In the genomic region with DNA sequence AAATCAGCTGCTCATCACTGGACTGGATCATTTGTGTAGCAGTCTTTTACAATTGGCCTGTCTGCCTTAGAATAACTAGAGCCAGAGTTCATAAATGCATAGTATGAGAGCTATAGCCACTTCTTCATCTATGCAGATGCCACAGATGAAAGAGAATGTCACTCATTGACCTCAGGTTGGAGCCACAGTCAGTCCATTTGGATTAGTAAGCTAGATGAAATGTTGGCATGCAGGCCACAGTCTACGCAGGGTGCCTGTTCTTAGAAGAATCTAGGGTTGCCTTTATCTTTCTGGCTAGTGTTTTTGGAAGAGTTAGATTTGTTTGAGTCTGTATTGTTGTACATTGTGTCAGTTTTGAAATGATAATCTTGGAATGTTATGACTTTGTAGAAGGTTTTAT, we compare ENCODE assay signal across 1 cellular context.
TF ChIP-seq lines count a peak whose summit lies in the region.

No MANE protein-coding gene starts in this region.

TF ChIP-seq in IMR-90, 13 proteins besides CTCF, POLR2A, EP300 and RAD21:
- TF ChIP-seq MAZ (IDR thresholded peaks at IDR 0.05; ENCODE audit: borderline replicate concordance, low read depth, low read length) (no peak), FOS (IDR thresholded peaks at IDR 0.05; ENCODE audit: low read depth, low read length) (no peak), SMC3 (IDR thresholded peaks at IDR 0.05; ENCODE audit: low read depth, low read length) (no peak), NFE2L2 (IDR thresholded peaks at IDR 0.05; ENCODE audit: low read depth, low read length) (no peak), BHLHE40 (IDR thresholded peaks at IDR 0.05; ENCODE audit: low read depth, low read length) (no peak), CHD1 (IDR thresholded peaks at IDR 0.05; ENCODE audit: low read depth, low read length) (no peak), MXI1 (IDR thresholded peaks at IDR 0.05; ENCODE audit: borderline replicate concordance, low read depth, low read length) (no peak)
- TF ChIP-seq, protein P1, sequence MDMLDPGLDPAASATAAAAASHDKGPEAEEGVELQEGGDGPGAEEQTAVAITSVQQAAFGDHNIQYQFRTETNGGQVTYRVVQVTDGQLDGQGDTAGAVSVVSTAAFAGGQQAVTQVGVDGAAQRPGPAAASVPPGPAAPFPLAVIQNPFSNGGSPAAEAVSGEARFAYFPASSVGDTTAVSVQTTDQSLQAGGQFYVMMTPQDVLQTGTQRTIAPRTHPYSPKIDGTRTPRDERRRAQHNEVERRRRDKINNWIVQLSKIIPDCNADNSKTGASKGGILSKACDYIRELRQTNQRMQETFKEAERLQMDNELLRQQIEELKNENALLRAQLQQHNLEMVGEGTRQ (IDR thresholded peaks at IDR 0.05; ENCODE audit: low read depth, low read length): no peak
- TF ChIP-seq, protein P2, sequence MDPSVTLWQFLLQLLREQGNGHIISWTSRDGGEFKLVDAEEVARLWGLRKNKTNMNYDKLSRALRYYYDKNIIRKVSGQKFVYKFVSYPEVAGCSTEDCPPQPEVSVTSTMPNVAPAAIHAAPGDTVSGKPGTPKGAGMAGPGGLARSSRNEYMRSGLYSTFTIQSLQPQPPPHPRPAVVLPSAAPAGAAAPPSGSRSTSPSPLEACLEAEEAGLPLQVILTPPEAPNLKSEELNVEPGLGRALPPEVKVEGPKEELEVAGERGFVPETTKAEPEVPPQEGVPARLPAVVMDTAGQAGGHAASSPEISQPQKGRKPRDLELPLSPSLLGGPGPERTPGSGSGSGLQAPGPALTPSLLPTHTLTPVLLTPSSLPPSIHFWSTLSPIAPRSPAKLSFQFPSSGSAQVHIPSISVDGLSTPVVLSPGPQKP (IDR thresholded peaks at IDR 0.05; ENCODE audit: borderline replicate concordance, low read depth, low read length): no peak
